In genomic region chr12:87136330-87136976, GRCh38 we compare ENCODE assay signal across 15 cellular contexts.
DNase-seq lines count a peak whose midpoint lies in the region; TF ChIP-seq lines count a peak whose summit lies in the region.
"Had no signal": no experiment of that assay in that cellular context is flagged by ENCODE, and none has a peak within 500 bp of the region (broad histone marks: within the 10 kb centered on the region; RNA-seq: fewer than 3 reads in every experiment).

No MANE protein-coding gene starts in this region.

- H3K4me1 Mint-ChIP-seq in Calu3 (ENCODE audit: low read depth, unreplicated experiment) (peaks cover 15% of the 10 kb centered on the region), mesothelial cell of epicardium (peaks cover 22% of the 10 kb centered on the region)

- CTCF ChIA-PET in Calu3 (lab: Charles Lee): no interaction called here
- CTCF ChIA-PET in mammary epithelial cell (lab: Charles Lee; ENCODE audit: low non-redundant PET): no interaction called here

- dilution Hi-C loops in mammary epithelial cell (cut with HindIII; ENCODE audit: low sequenced_read_pairs): no loop called here

- H3K4me3 ChIP-seq in mammary epithelial cell (replicated peaks in 1 of 3; ENCODE audit: insufficient read depth in 1 of 3, low read depth in 2 of 3, low read length in 3 of 3): no peak overlapping the region
- H3K4me3 ChIP-seq: coronary artery, skin epidermis had no signal

- H3K27ac Mint-ChIP-seq in Calu3 (ENCODE audit: unreplicated experiment): peak overlapping the region; percentile 55
- H3K27ac Mint-ChIP-seq in mesothelial cell of epicardium: peak overlapping the region; percentile 88

- in situ Hi-C loops in mammary epithelial cell (cut with MboI; ENCODE audit: low sequenced_read_pairs in 2 of 2): no loop called here

- BruUV-seq in Calu3 (replicated peaks; lab: Mats Ljungman, UMichigan): no TSS peak
- no TSS peak for BruUV-seq in mammary epithelial cell (replicated peaks; lab: Mats Ljungman, UMichigan)

- no peaks in the 10 kb centered on the region for H3K27me3 ChIP-seq in mammary epithelial cell (ENCODE audit: insufficient read depth, low read length)
- H3K27me3 ChIP-seq: BLaER1 treated with 17β-estradiol and CSF1 and Interleukin-3, amounts not matched to agents 10 nM and 100 nM had no signal

- 48% methylated on average over 2 of the region's 2 CpGs for WGBS in mammary epithelial cell (ENCODE audit: low coverage, missing lambda C conversion rate)

- H3K9me3 Mint-ChIP-seq in Calu3 (ENCODE audit: low read depth, unreplicated experiment) (peaks cover 2% of the 10 kb centered on the region), mesothelial cell of epicardium (peaks cover 14% of the 10 kb centered on the region)

- no peaks in the 10 kb centered on the region for H4K20me1 ChIP-seq in mammary epithelial cell (ENCODE audit: insufficient read depth, low read length)
- H4K20me1 ChIP-seq: BLaER1 treated with 17β-estradiol and CSF1 and Interleukin-3, amounts not matched to agents 10 nM and 100 nM had no signal

- peak overlapping the region; percentile 33 for H3K27ac ChIP-seq in mammary epithelial cell (ENCODE audit: insufficient read depth, low read depth, low read length)
- H3K27ac ChIP-seq: coronary artery, RWPE1, skin epidermis had no signal

- DNase-seq in Calu3 (no peak), NCI-H460 (ENCODE audit: extremely low read depth, low read depth) (peak; percentile 33), mammary epithelial cell (peak; percentile 38), mesothelial cell of epicardium (ENCODE audit: low spot score in 2 of 2, unreplicated experiment in 2 of 2) (no peak), GOT3 (lab: John Stamatoyannopoulos, UW) (no peak), NCI-H2227 (lab: John Stamatoyannopoulos, UW; ENCODE audit: unreplicated experiment) (no peak), NCI-H2171 (lab: John Stamatoyannopoulos, UW) (no peak)
- no peak for DNase-seq in effector CD4-positive, alpha-beta T cell
- DNase-seq: activated CD4-positive, alpha-beta T cell treated with anti-CD3 and anti-CD28 coated beads for 1 hour; activated gamma-delta T cell treated with Interleukin-2 at 50 U/mL for 16 hours; NCI-H2029 treated with DMSO at 0.1 percent for 48 hours had no signal

- intact Hi-C loops in Calu3 (cut with micrococcal nuclease; ENCODE audit: unreplicated experiment) (no loop called here), mammary epithelial cell (cut with micrococcal nuclease) (no loop called here)

- peaks cover 24% of the 10 kb centered on the region for H3K4me1 ChIP-seq in mammary epithelial cell (ENCODE audit: insufficient read depth, low read length)

- peak overlapping the region; percentile 49 for H3K4me2 ChIP-seq in mammary epithelial cell (ENCODE audit: insufficient read depth, low read depth, low read length)

- H3K27me3 Mint-ChIP-seq in Calu3 (ENCODE audit: unreplicated experiment) (no peaks in the 10 kb centered on the region), mesothelial cell of epicardium (ENCODE audit: low read depth) (no peaks in the 10 kb centered on the region)

- no peak overlapping the region for H3K9ac ChIP-seq in mammary epithelial cell (ENCODE audit: insufficient read depth, low read length)

- H2AFZ ChIP-seq in mammary epithelial cell (ENCODE audit: low read depth, low read length): peak overlapping the region; percentile 87

- H3K36me3 Mint-ChIP-seq in Calu3 (ENCODE audit: insufficient read depth, unreplicated experiment): no peaks in the 10 kb centered on the region
- H3K36me3 Mint-ChIP-seq in mesothelial cell of epicardium: peaks cover 3% of the 10 kb centered on the region

- no peaks in the 10 kb centered on the region for H3K9me3 ChIP-seq in mammary epithelial cell (replicated peaks; ENCODE audit: insufficient read depth, low read length)
- H3K9me3 ChIP-seq: BLaER1 treated with 17β-estradiol and CSF1 and Interleukin-3, amounts not matched to agents 10 nM and 100 nM had no signal

- no peaks in the 10 kb centered on the region for H3K36me3 ChIP-seq in mammary epithelial cell (ENCODE audit: insufficient read depth, low read length)
- H3K36me3 ChIP-seq: BLaER1 treated with 17β-estradiol and CSF1 and Interleukin-3, amounts not matched to agents 10 nM and 100 nM had no signal

- no peaks in the 10 kb centered on the region for H3K79me2 ChIP-seq in mammary epithelial cell (ENCODE audit: insufficient read depth, low read length)

- H3K4me3 Mint-ChIP-seq in Calu3 (ENCODE audit: low read depth, unreplicated experiment) (no peak overlapping the region), mesothelial cell of epicardium (peak overlapping the region; percentile 13)

- no peak for TF ChIP-seq CTCF in Calu3 (IDR thresholded peaks at IDR 0.05; ENCODE audit: unreplicated experiment)
- no peak for TF ChIP-seq CTCF in mammary epithelial cell (conservative IDR thresholded peaks at IDR 0.05 in 1 of 2, IDR thresholded peaks at IDR 0.05 in 1 of 2; ENCODE audit: extremely low read depth in 1 of 2, insufficient read depth in 1 of 2, low read depth in 1 of 2, low read length in 2 of 2)
- TF ChIP-seq CTCF in mesothelial cell of epicardium (IDR thresholded peaks at IDR 0.05; ENCODE audit: unreplicated experiment): no peak

Comparison
In these comparisons a context has a peak if more than half of its experiments do, and no peak if none do; other contexts are left out.
1. DNase-seq: peak in NCI-H460 (single experiment) and mammary epithelial cell (single experiment); none in Calu3 (single experiment), mesothelial cell of epicardium (0 of 2), GOT3 (single experiment), effector CD4-positive, alpha-beta T cell (single experiment), NCI-H2227 (single experiment) and NCI-H2171 (single experiment).